In genomic region chr3:172259191-172259590, GRCh38 we compare ENCODE assay signal across 15 cellular contexts.
DNase-seq lines count a peak whose midpoint lies in the region; ATAC-seq and TF ChIP-seq lines count a peak whose summit lies in the region.
"Had no signal": no experiment of that assay in that cellular context is flagged by ENCODE, and none has a peak within 500 bp of the region (broad histone marks: within the 10 kb centered on the region; RNA-seq: fewer than 3 reads in every experiment).

No MANE protein-coding gene starts in this region.

- ATAC-seq in sciatic nerve (peak; percentile 57), HG03039 (IDR thresholded peaks at IDR 0.05; ENCODE audit: unreplicated experiment) (no peak), GM18870 (IDR thresholded peaks at IDR 0.05; ENCODE audit: unreplicated experiment) (no peak), HG03520 (IDR thresholded peaks at IDR 0.05; ENCODE audit: unreplicated experiment) (no peak)
- ATAC-seq: activated naive CD4-positive, alpha-beta T cell treated with anti-CD3 and anti-CD28 coated beads, Interleukin-2, amount 50 U/mL, for 72 hours; effector memory CD8-positive, alpha-beta T cell; Panc1 had no signal

- H3K27ac ChIP-seq in left ventricle myocardium inferior (replicated peaks): peak overlapping the region; percentile 83

- no peak overlapping the region for H3K27ac Mint-ChIP-seq in activated naive CD8-positive, alpha-beta T cell treated with anti-CD3 and anti-CD28 coated beads for 36 hours
- H3K27ac Mint-ChIP-seq: activated naive CD4-positive, alpha-beta T cell treated with anti-CD3 and anti-CD28 coated beads, Interleukin-2, amount 50 U/mL, for 72 hours had no signal

- DNase-seq in AG10803 (ENCODE audit: low read depth): peak; percentile 75
- peak; percentile 33 for DNase-seq in astrocyte of the spinal cord (ENCODE audit: low read depth, low spot score)
- no peak for DNase-seq in left ventricle myocardium inferior
- DNase-seq in sciatic nerve (ENCODE audit: low spot score): no peak
- no peak for DNase-seq in activated naive CD8-positive, alpha-beta T cell treated with anti-CD3 and anti-CD28 coated beads for 36 hours
- DNase-seq: DMS79 treated with DMSO at 0.1 percent for 48 hours; effector memory CD8-positive, alpha-beta T cell; nephron progenitor cell; stimulated activated CD4-positive, alpha-beta T cell treated with anti-CD3 and anti-CD28 coated beads, Interleukin-2, amount 100 ng/mL, for 24 hours; stimulated activated naive CD4-positive, alpha-beta T cell treated with Interleukin-2 at 50 U/mL for 16 hours had no signal

- no peak overlapping the region for H3K4me3 Mint-ChIP-seq in activated naive CD8-positive, alpha-beta T cell treated with anti-CD3 and anti-CD28 coated beads for 36 hours
- H3K4me3 Mint-ChIP-seq: effector memory CD8-positive, alpha-beta T cell; nephron progenitor cell had no signal

- no peaks in the 10 kb centered on the region for H3K4me1 Mint-ChIP-seq in activated naive CD8-positive, alpha-beta T cell treated with anti-CD3 and anti-CD28 coated beads for 36 hours

- intact Hi-C loops in left ventricle myocardium inferior (cut with micrococcal nuclease): no loop called here
- intact Hi-C loops in sciatic nerve (cut with DNase I): loop anchor here (10.0 kb wide), 1 partner anchor 56 kb away; no protein-coding TSS in a partner anchor

- H3K4me3 ChIP-seq in AG10803 (ENCODE audit: low read length) (no peak overlapping the region), astrocyte of the spinal cord (ENCODE audit: low read depth, low read length) (no peak overlapping the region), left ventricle myocardium inferior (no peak overlapping the region)

- in situ Hi-C loops in astrocyte of the spinal cord (cut with HindIII; ENCODE audit: low sequenced_read_pairs): no loop called here

- H3K36me3 Mint-ChIP-seq in activated naive CD8-positive, alpha-beta T cell treated with anti-CD3 and anti-CD28 coated beads for 36 hours: peaks cover 19% of the 10 kb centered on the region

- H3K36me3 ChIP-seq in left ventricle myocardium inferior: peaks cover 2% of the 10 kb centered on the region

- peaks cover 92% of the 10 kb centered on the region for H3K4me1 ChIP-seq in left ventricle myocardium inferior

- no peaks in the 10 kb centered on the region for H3K9me3 ChIP-seq in left ventricle myocardium inferior (replicated peaks)

- no peaks in the 10 kb centered on the region for H3K27me3 Mint-ChIP-seq in activated naive CD8-positive, alpha-beta T cell treated with anti-CD3 and anti-CD28 coated beads for 36 hours
- H3K27me3 Mint-ChIP-seq: effector memory CD8-positive, alpha-beta T cell had no signal

- H3K27me3 ChIP-seq in left ventricle myocardium inferior (ENCODE audit: low read depth): no peaks in the 10 kb centered on the region

- no peaks in the 10 kb centered on the region for H3K9me3 Mint-ChIP-seq in activated naive CD8-positive, alpha-beta T cell treated with anti-CD3 and anti-CD28 coated beads for 36 hours
- H3K9me3 Mint-ChIP-seq: activated naive CD4-positive, alpha-beta T cell treated with anti-CD3 and anti-CD28 coated beads, Interleukin-2, amount 50 U/mL, for 72 hours; effector memory CD8-positive, alpha-beta T cell; nephron progenitor cell had no signal

- TF ChIP-seq CTCF in AG10803 (conservative IDR thresholded peaks at IDR 0.05; ENCODE audit: low read length) (no peak), astrocyte of the spinal cord (IDR thresholded peaks at IDR 0.05; ENCODE audit: low read depth, low read length) (no peak), left ventricle myocardium inferior (IDR thresholded peaks at IDR 0.05; ENCODE audit: borderline replicate concordance) (no peak)

Comparison
In these comparisons a context has a peak if more than half of its experiments do, and no peak if none do; other contexts are left out.
1. DNase-seq: peak in AG10803 (single experiment) and astrocyte of the spinal cord (single experiment); none in left ventricle myocardium inferior (single experiment), sciatic nerve (single experiment) and activated naive CD8-positive, alpha-beta T cell treated with anti-CD3 and anti-CD28 coated beads for 36 hours (single experiment).